24 cellular contexts compared by ENCODE assay signal in the genomic region with DNA sequence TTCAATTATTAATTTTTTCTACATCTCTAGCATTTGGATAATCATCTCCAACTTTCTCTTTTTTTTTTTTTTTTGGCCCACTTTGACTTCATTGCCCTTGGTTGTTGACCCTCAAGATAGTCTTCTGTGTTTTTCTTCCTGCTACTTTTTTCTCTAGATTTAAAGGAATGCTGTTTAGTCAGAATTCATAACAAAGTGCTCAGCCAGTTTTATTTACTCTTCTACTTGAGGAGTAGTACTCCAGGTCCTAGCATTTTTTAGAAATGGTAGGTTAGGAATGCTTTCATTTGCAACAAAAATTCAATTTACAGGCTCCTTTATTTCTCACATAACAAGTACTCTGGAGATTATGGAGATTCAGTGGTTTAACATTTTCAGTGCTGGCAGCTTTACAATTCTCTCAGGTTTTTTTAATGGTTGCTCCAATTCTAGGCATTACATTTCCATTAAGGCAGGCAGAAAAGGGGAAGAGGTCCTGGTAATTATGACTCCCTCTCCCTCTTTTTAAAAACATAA.
"Had no signal": no experiment of that assay in that cellular context is flagged by ENCODE, and none has a peak within 500 bp of the region (broad histone marks: within the 10 kb centered on the region; RNA-seq: fewer than 3 reads in every experiment).

No MANE protein-coding gene starts in this region.

- H3K4me1 Mint-ChIP-seq: nephron had no signal

- ATAC-seq: activated naive CD8-positive, alpha-beta T cell treated with anti-CD3 and anti-CD28 coated beads, Interleukin-2, amount 50 U/mL, for 24 hours; activated T-cell treated with anti-CD3 and anti-CD28 coated beads, Interleukin-2, amount 50 U/mL, for 72 hours; pancreas; psoas muscle; T-helper 17 cell had no signal

- H3K4me3 ChIP-seq: esophagus muscularis mucosa, pancreas, psoas muscle, right atrium auricular region, spleen, tibial artery had no signal

- H3K27me3 ChIP-seq: esophagus muscularis mucosa, neutrophil, pancreas, right atrium auricular region, spleen, tibial artery had no signal

- H3K27me3 Mint-ChIP-seq: activated CD4-positive, alpha-beta memory T cell treated with anti-CD3 and anti-CD28 coated beads for 36 hours; activated naive CD8-positive, alpha-beta T cell treated with anti-CD3 and anti-CD28 coated beads, Interleukin-2, amount 50 U/mL, for 24 hours; T-helper 17 cell had no signal

- H3K36me3 ChIP-seq: neutrophil, pancreas had no signal

- H3K27ac Mint-ChIP-seq: activated CD4-positive, alpha-beta memory T cell treated with anti-CD3 and anti-CD28 coated beads for 36 hours; activated naive CD8-positive, alpha-beta T cell treated with anti-CD3 and anti-CD28 coated beads, Interleukin-2, amount 50 U/mL, for 24 hours; activated T-cell treated with anti-CD3 and anti-CD28 coated beads, Interleukin-2, amount 50 U/mL, for 72 hours; T-helper 17 cell had no signal

- H3K9me3 Mint-ChIP-seq: activated CD4-positive, alpha-beta memory T cell treated with anti-CD3 and anti-CD28 coated beads for 36 hours; activated naive CD8-positive, alpha-beta T cell treated with anti-CD3 and anti-CD28 coated beads, Interleukin-2, amount 50 U/mL, for 24 hours; activated T-cell treated with anti-CD3 and anti-CD28 coated beads, Interleukin-2, amount 50 U/mL, for 72 hours; nephron had no signal

- DNase-seq: activated CD4-positive, alpha-beta memory T cell treated with anti-CD3 and anti-CD28 coated beads for 36 hours; activated CD4-positive, alpha-beta T cell treated with anti-CD3 and anti-CD28 coated beads for 48 hours; activated effector memory CD4-positive, alpha-beta T cell treated with Interleukin-2 at 50 U/mL for 16 hours; activated naive CD4-positive, alpha-beta T cell treated with anti-CD3 and anti-CD28 coated beads, Interleukin-2, amount 50 U/mL, for 16 hours; activated naive CD8-positive, alpha-beta T cell treated with anti-CD3 and anti-CD28 coated beads, Interleukin-2, amount 50 U/mL, for 24 hours; activated T-cell treated with anti-CD3 and anti-CD28 coated beads, Interleukin-2, amount 50 U/mL, for 72 hours; central memory CD4-positive, alpha-beta T cell; effector memory CD4-positive, alpha-beta T cell; glutamatergic neuron; hippocampal formation; kidney glomerular epithelial cell; left ventricle myocardium superior; mesenchymal stem cell; pancreas; psoas muscle; spleen; stimulated activated CD4-positive, alpha-beta T cell treated with anti-CD3 and anti-CD28 coated beads, Interleukin-4, amount 100 ng/mL, for 24 hours; stimulated activated naive CD4-positive, alpha-beta T cell treated with Interleukin-2 at 50 U/mL for 16 hours; T-helper 17 cell; tibial artery had no signal

- H3K4me1 ChIP-seq: psoas muscle had no signal

- H3K9me3 ChIP-seq: esophagus muscularis mucosa, neutrophil, pancreas, psoas muscle, right atrium auricular region, spleen, tibial artery had no signal

- H3K4me3 Mint-ChIP-seq: activated CD4-positive, alpha-beta memory T cell treated with anti-CD3 and anti-CD28 coated beads for 36 hours; activated naive CD8-positive, alpha-beta T cell treated with anti-CD3 and anti-CD28 coated beads, Interleukin-2, amount 50 U/mL, for 24 hours; activated T-cell treated with anti-CD3 and anti-CD28 coated beads, Interleukin-2, amount 50 U/mL, for 72 hours; nephron; T-helper 17 cell had no signal

- H3K27ac ChIP-seq: esophagus muscularis mucosa, neutrophil, pancreas, psoas muscle, right atrium auricular region, spleen, tibial artery had no signal
